Comparison of ENCODE assay signal across 21 cellular contexts in genomic region chr13:48268019-48268418, GRCh38.
"Had no signal": no experiment of that assay in that cellular context is flagged by ENCODE, and none has a peak within 500 bp of the region (broad histone marks: within the 10 kb centered on the region; RNA-seq: fewer than 3 reads in every experiment).

No MANE protein-coding gene starts in this region.

- H3K4me1 ChIP-seq: neural progenitor cell, prostate gland, testis, upper lobe of right lung had no signal

- H3K9me3 ChIP-seq: left ventricle myocardium inferior, lower lobe of right lung, pancreas, prostate gland, spleen, testis, tibial nerve, upper lobe of right lung had no signal

- FAIRE-seq: kidney, pancreas had no signal

- H3K4me3 ChIP-seq: left ventricle myocardium inferior, lower lobe of right lung, neural progenitor cell, pancreas, prostate gland, spleen, testis, tibial nerve, upper lobe of right lung had no signal

- H3K27me3 ChIP-seq: foreskin keratinocyte, neural progenitor cell, pancreas, spleen, testis, tibial nerve, upper lobe of right lung had no signal

- H3K4me2 ChIP-seq: neural progenitor cell had no signal

- H3K36me3 ChIP-seq: neural progenitor cell, prostate gland had no signal

- H3K9ac ChIP-seq: neural progenitor cell had no signal

- DNase-seq: effector memory CD4-positive, alpha-beta T cell; kidney; left cardiac atrium; left ventricle myocardium inferior; lower lobe of right lung; occipital lobe; pancreas; retina; spleen; stimulated activated CD4-positive, alpha-beta T cell treated with anti-CD3 and anti-CD28 coated beads, Interleukin-15, amount 100 ng/mL, for 24 hours; stimulated activated CD4-positive, alpha-beta T cell treated with anti-CD3 and anti-CD28 coated beads, Interleukin-1b, Interleukin-23, amount 100 ng/mL, for 48 hours; stimulated activated CD4-positive, alpha-beta T cell treated with anti-CD3 and anti-CD28 coated beads, Interleukin-4, amount 100 ng/mL, for 24 hours; testis; upper lobe of right lung had no signal

- H2AFZ ChIP-seq: neural progenitor cell had no signal

- H3K27ac ChIP-seq: foreskin keratinocyte, lower lobe of right lung, neural progenitor cell, pancreas, prostate gland, testis, tibial nerve, upper lobe of right lung had no signal

- ATAC-seq: foreskin keratinocyte; left cardiac atrium; lower lobe of right lung; natural killer cell treated with Interleukin-12 subunit alpha and Interleukin-12 subunit beta and Interleukin-15 and Interleukin-18, amount 100 ng/mL, for 72 hours; pancreas; sciatic nerve; stimulated activated memory B cell treated with anti-CD40 and anti-IgM and Interleukin-4, amounts not matched to agents 10 μg/mL and 1 μg/mL and 100 μg/mL, for 72 hours; upper lobe of right lung had no signal
